Comparison of ENCODE assay signal across 15 cellular contexts in genomic region chr9:129464972-129465833, GRCh38.
DNase-seq lines count a peak whose midpoint lies in the region; ATAC-seq, FAIRE-seq and TF ChIP-seq lines count a peak whose summit lies in the region.
"Had no signal": no experiment of that assay in that cellular context is flagged by ENCODE, and none has a peak within 500 bp of the region (broad histone marks: within the 10 kb centered on the region; RNA-seq: fewer than 3 reads in every experiment).

No MANE protein-coding gene starts in this region.

- 35% methylated on average over 22 of the region's 22 CpGs for WGBS in K562 (ENCODE audit: insufficient coverage, low coverage, missing lambda C conversion rate)

- ATAC-seq in K562 (no peak), mucosa of descending colon (no peak), HG03442 (IDR thresholded peaks at IDR 0.05; ENCODE audit: unreplicated experiment) (no peak), GM19324 (IDR thresholded peaks at IDR 0.05; ENCODE audit: low FRiP score, unreplicated experiment) (no peak)

- in situ Hi-C loops in K562 (cut with MboI), result no loop called here

- H2AFZ ChIP-seq in K562 (ENCODE audit: low read depth, low read length), result no peak overlapping the region

- TF ChIP-seq EP300 in K562 (IDR thresholded peaks at IDR 0.05; ENCODE audit: low read length), result no peak

- no peak overlapping the region; the same call in 1 of the 2 replicates for H3K4me3 Mint-ChIP-seq in HFFc6

- H3K9me3 Mint-ChIP-seq in HFFc6, result no peaks in the 10 kb centered on the region

- no peak for TF ChIP-seq RAD21 in K562 (CRISPR knock-in tag; conservative IDR thresholded peaks at IDR 0.05 in 1 of 2, IDR thresholded peaks at IDR 0.05 in 1 of 2)

- H3K9me3 ChIP-seq in K562 (replicated peaks; ENCODE audit: control insufficient read depth, insufficient read depth, low read depth, low read length) (no peaks in the 10 kb centered on the region), mucosa of descending colon (no peaks in the 10 kb centered on the region)

- H3K27me3 Mint-ChIP-seq in HFFc6 (ENCODE audit: insufficient read depth), result no peaks in the 10 kb centered on the region; the same call in none of the 2 replicates

- H3K9me1 ChIP-seq in K562 (ENCODE audit: control insufficient read depth, insufficient read depth, low read length), result no peaks in the 10 kb centered on the region

- no peak for FAIRE-seq in K562 (lab: Jason Lieb, UNC)
- FAIRE-seq: frontal cortex had no signal

- H3K36me3 ChIP-seq in K562 (ENCODE audit: control insufficient read depth, insufficient read depth, low read length) (no peaks in the 10 kb centered on the region), mucosa of descending colon (ENCODE audit: low read depth) (no peaks in the 10 kb centered on the region)

- no TSS peak for BruUV-seq in K562 (replicated peaks; lab: Mats Ljungman, UMichigan)

- CTCF ChIA-PET in K562 (lab: Yijun Ruan, JAX; ENCODE audit: low intra/inter-chr PET ratio), result no interaction called here

- H3K36me3 Mint-ChIP-seq in HFFc6 (ENCODE audit: low read depth), result no peaks in the 10 kb centered on the region

- no peak overlapping the region for H3K4me2 ChIP-seq in K562 (ENCODE audit: insufficient read depth, low read length)
- H3K4me2 ChIP-seq: KMS-11 had no signal

- H3K4me1 ChIP-seq in K562 (replicated peaks in 1 of 2; ENCODE audit: control insufficient read depth in 2 of 2, insufficient read depth in 2 of 2, low read length in 2 of 2), result peaks cover 9 to 47% of the 10 kb centered on the region in 2 experiments
- H3K4me1 ChIP-seq in mucosa of descending colon (ENCODE audit: low read depth), result peaks cover 14% of the 10 kb centered on the region

- peak overlapping the region in 1 of 2 experiments; percentile 80; a peak in 2 of 4 replicates for H3K9ac ChIP-seq in K562 (ENCODE audit: insufficient read depth in 1 of 2, low read depth in 2 of 2, low read length in 2 of 2)
- H3K9ac ChIP-seq: KMS-11 had no signal

- peaks cover 34% of the 10 kb centered on the region for H3K4me1 Mint-ChIP-seq in HFFc6 (ENCODE audit: low read depth)

- intact Hi-C loops in K562 (cut with micrococcal nuclease) (no loop called here), mucosa of descending colon (cut with DNase I, micrococcal nuclease) (no loop called here)

- no peak for TF ChIP-seq CTCF in 22Rv1 (IDR thresholded peaks at IDR 0.05)
- TF ChIP-seq CTCF in HFFc6 (IDR thresholded peaks at IDR 0.05), result no peak
- TF ChIP-seq CTCF in K562 (IDR thresholded peaks at IDR 0.05 in 2 of 3, conservative IDR thresholded peaks at IDR 0.05 in 1 of 3; ENCODE audit: insufficient read depth in 2 of 3, low read depth in 1 of 3, low read length in 3 of 3), result no peak
- no peak for TF ChIP-seq CTCF in mucosa of descending colon (IDR thresholded peaks at IDR 0.05)

- no peak overlapping the region for H3K4me3 ChIP-seq in K562
- no peak overlapping the region for H3K4me3 ChIP-seq in mucosa of descending colon

- peak overlapping the region; percentile 79 for H3K27ac Mint-ChIP-seq in HFFc6

- H3K27ac ChIP-seq in 22Rv1 (peak overlapping the region; percentile 8; the same call in 1 of the 2 replicates), K562 (ENCODE audit: extremely low read depth, low read depth, low read length) (no peak overlapping the region)
- H3K27ac ChIP-seq: KMS-11 had no signal

- TF ChIP-seq POLR2A in K562 (conservative IDR thresholded peaks at IDR 0.05), result no peak

- H3K79me2 ChIP-seq in K562 (ENCODE audit: control insufficient read depth, insufficient read depth, low read length), result no peaks in the 10 kb centered on the region

- no peaks in the 10 kb centered on the region for H3K27me3 ChIP-seq in K562 (ENCODE audit: control insufficient read depth in 2 of 2, insufficient read depth in 2 of 2, low read length in 2 of 2)

- POLR2A ChIA-PET in K562 (lab: Yijun Ruan, JAX), result interaction anchor here (0.7 to 2.3 kb wide), 4 partner anchors 10 to 29 kb away, joined by 3 to 11 read pairs (median 4); no protein-coding TSS in a partner anchor

- H4K20me1 ChIP-seq in K562 (replicated peaks; ENCODE audit: control insufficient read depth, insufficient read depth, low read length), result no peaks in the 10 kb centered on the region

- DNase-seq in HFFc6, result peak; percentile 23
- DNase-seq in K562 (ENCODE audit: extremely low read depth in 1 of 4, low spot score in 3 of 4), result peak in 1 of 4 experiments; percentile 45
- peak; percentile 35 to 50 (median 48) for DNase-seq in mucosa of descending colon
- no peak for DNase-seq in SW 1271 (lab: John Stamatoyannopoulos, UW)
- no peak for DNase-seq in cerebellum (ENCODE audit: low spot score)
- DNase-seq: activated CD8-positive, alpha-beta memory T cell treated with anti-CD3 and anti-CD28 coated beads, Interleukin-2, amount 50 U/mL, for 48 hours; central memory CD4-positive, alpha-beta T cell; mesendoderm; NCI-H510A; stimulated activated CD4-positive, alpha-beta T cell treated with anti-CD3 and anti-CD28 coated beads, Interleukin-12 subunit alpha, Interleukin-12 subunit beta, amount 100 ng/mL, for 4 hours had no signal

TF ChIP-seq in K562, 482 proteins besides CTCF, POLR2A, EP300 and RAD21:
- TF ChIP-seq BCOR (IDR thresholded peaks at IDR 0.05) (peak; percentile 82; the same call in 1 of the 2 replicates), MAX (CRISPR knock-in tag; IDR thresholded peaks at IDR 0.05) (0 out of 2 replicates have a peak, but pooled peaks have one; percentile 39), ZFP36 (IDR thresholded peaks at IDR 0.05; ENCODE audit: low read depth, low read length, partially characterized antibody) (peak; percentile 50), E2F6 (IDR thresholded peaks at IDR 0.05; ENCODE audit: borderline replicate concordance in 1 of 2, extremely low read depth in 1 of 2, insufficient read depth in 1 of 2, insufficient read length in 1 of 2, low read depth in 1 of 2, low read length in 1 of 2, poor library complexity in 1 of 2, severe bottlenecking in 1 of 2) (peak in 1 of 2 experiments; percentile 32), KDM1A (IDR thresholded peaks at IDR 0.05) (peak; percentile 56 to 68; a peak in 2 of 4 replicates), MNT (conservative IDR thresholded peaks at IDR 0.05) (peak in 1 of 2 experiments; percentile 53; a peak in 1 of 4 replicates), USF1 (CRISPR knock-in tag; IDR thresholded peaks at IDR 0.05) (peak; percentile 59), PCBP1 (IDR thresholded peaks at IDR 0.05; ENCODE audit: low read depth, low read length, poor library complexity, severe bottlenecking) (no peak), HNRNPLL (IDR thresholded peaks at IDR 0.05; ENCODE audit: low read depth, low read length, poor library complexity, severe bottlenecking) (no peak), NFIC (IDR thresholded peaks at IDR 0.05) (peak; percentile 74), USF2 (CRISPR knock-in tag; IDR thresholded peaks at IDR 0.05) (peak; percentile 55; the same call in 1 of the 2 replicates), ELK3 (CRISPR knock-in tag; IDR thresholded peaks at IDR 0.05) (no peak), EGR1 (conservative IDR thresholded peaks at IDR 0.05) (peak; percentile 65)
TF ChIP-seq in K562: peak in this region for 10.

Comparison
In these comparisons a context has a peak if more than half of its experiments do, and no peak if none do; other contexts are left out.
1. DNase-seq: peak in HFFc6 (single experiment) and mucosa of descending colon (3 of 3); none in SW 1271 (0 of 2) and cerebellum (single experiment).